ENCODE assay signal across 2 cellular contexts in the genomic region with DNA sequence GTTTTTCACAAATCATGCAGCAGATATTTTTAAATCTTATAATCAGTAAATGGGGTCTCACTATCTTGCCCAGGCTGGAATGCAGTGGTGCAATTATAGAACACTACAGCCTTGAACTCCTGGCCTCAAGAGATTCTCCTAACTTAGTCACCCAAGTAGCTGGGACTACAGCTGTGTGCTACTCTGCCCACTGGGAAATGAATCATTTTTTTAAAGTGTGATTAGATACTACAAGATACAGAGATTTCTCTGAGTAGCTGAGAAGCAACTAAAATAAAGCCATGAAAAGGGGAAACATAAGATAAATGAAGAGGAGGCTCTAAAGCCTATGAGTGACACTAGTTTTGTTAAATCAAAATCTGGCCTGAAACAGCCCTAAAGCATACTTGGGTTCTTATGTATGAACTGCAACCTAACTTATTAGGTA.
TF ChIP-seq lines count a peak whose summit lies in the region.

No MANE protein-coding gene starts in this region.

TF ChIP-seq in SK-N-SH, 30 proteins besides CTCF, POLR2A, EP300 and RAD21 (continued from another document):
- TF ChIP-seq, protein P1, sequence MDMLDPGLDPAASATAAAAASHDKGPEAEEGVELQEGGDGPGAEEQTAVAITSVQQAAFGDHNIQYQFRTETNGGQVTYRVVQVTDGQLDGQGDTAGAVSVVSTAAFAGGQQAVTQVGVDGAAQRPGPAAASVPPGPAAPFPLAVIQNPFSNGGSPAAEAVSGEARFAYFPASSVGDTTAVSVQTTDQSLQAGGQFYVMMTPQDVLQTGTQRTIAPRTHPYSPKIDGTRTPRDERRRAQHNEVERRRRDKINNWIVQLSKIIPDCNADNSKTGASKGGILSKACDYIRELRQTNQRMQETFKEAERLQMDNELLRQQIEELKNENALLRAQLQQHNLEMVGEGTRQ (IDR thresholded peaks at IDR 0.05; ENCODE audit: borderline replicate concordance, low read depth, low read length): no peak
TF ChIP-seq in SK-N-SH: peak in this region for 1.

TF ChIP-seq in SK-N-SH treated with all-trans-retinoic acid at 6 μM for 48 hours, 23 proteins besides CTCF, POLR2A, EP300 and RAD21 (continued from another document):
- TF ChIP-seq RARB (CRISPR knock-in tag; IDR thresholded peaks at IDR 0.05) (no peak), ISL1 (CRISPR knock-in tag; IDR thresholded peaks at IDR 0.05) (no peak), ZNF565 (CRISPR knock-in tag; conservative IDR thresholded peaks at IDR 0.05; ENCODE audit: low read depth) (no peak), TCF4 (CRISPR knock-in tag; IDR thresholded peaks at IDR 0.05; ENCODE audit: borderline replicate concordance) (no peak), POU6F1 (CRISPR knock-in tag; IDR thresholded peaks at IDR 0.05; ENCODE audit: borderline replicate concordance, low read depth) (no peak), ZC3H10 (CRISPR knock-in tag; IDR thresholded peaks at IDR 0.05) (no peak)
